In genomic region chr10:47025540-47026300, GRCh38 we compare ENCODE assay signal across 12 cellular contexts.
DNase-seq lines count a peak whose midpoint lies in the region; ATAC-seq and TF ChIP-seq lines count a peak whose summit lies in the region.
"Had no signal": no experiment of that assay in that cellular context is flagged by ENCODE, and none has a peak within 500 bp of the region (broad histone marks: within the 10 kb centered on the region; RNA-seq: fewer than 3 reads in every experiment).

No MANE protein-coding gene starts in this region.

- no peak overlapping the region for H3K27ac Mint-ChIP-seq in CD8-positive, alpha-beta memory T cell
- H3K27ac Mint-ChIP-seq: IgD-negative memory B cell had no signal

- BruUV-seq in Panc1 (replicated peaks; lab: Mats Ljungman, UMichigan), result no TSS peak

- intact Hi-C loops in Panc1 (cut with micrococcal nuclease; ENCODE audit: unreplicated experiment), result loop anchor here (2.0 kb wide), 1 partner anchor 287 kb away; no protein-coding TSS in a partner anchor
- intact Hi-C loops in sciatic nerve (cut with DNase I), result loop anchor here (2.0 kb wide), 1 partner anchor 287 kb away; no protein-coding TSS in a partner anchor

- CTCF ChIA-PET in Panc1 (lab: Charles Lee), result interaction anchor here (0.6 to 2.0 kb wide), 4 partner anchors 11 to 315 kb away, joined by 3 to 5 read pairs (median 4); no protein-coding TSS in a partner anchor
- CTCF ChIA-PET in CD8-positive, alpha-beta memory T cell (lab: Charles Lee), result interaction anchor here (0.9 to 6.2 kb wide), 16 partner anchors 9 to 333 kb away, joined by 3 to 95 read pairs (median 4); no protein-coding TSS in a partner anchor

- in situ Hi-C loops in Panc1 (cut with HindIII; ENCODE audit: low pct_unique_long_range_greater_than_20kb, low sequenced_read_pairs), result no loop called here

- POLR2A ChIA-PET in Panc1 (lab: Charles Lee), result no interaction called here
- POLR2A ChIA-PET in CD8-positive, alpha-beta memory T cell (lab: Charles Lee), result no interaction called here

- ATAC-seq in Panc1, result peak; percentile 18
- ATAC-seq in sciatic nerve, result peak; percentile 51

- peak; percentile 94 for DNase-seq in GM03348 (ENCODE audit: low spot score)
- no peak for DNase-seq in Panc1 (ENCODE audit: low read depth, low spot score)
- DNase-seq in fibroblast of pulmonary artery (ENCODE audit: low read depth), result peak; percentile 22
- peak; percentile 60 for DNase-seq in sciatic nerve (ENCODE audit: low spot score)
- no peak for DNase-seq in NCI-H1417 treated with DMSO at 0.1 percent for 48 hours (lab: John Stamatoyannopoulos, UW)
- DNase-seq in CD8-positive, alpha-beta memory T cell, result no peak
- no peak for DNase-seq in LoVo (ENCODE audit: low spot score)
- DNase-seq in DMS79 treated with DMSO at 0.1 percent for 48 hours (lab: John Stamatoyannopoulos, UW), result no peak
- DNase-seq: glutamatergic neuron had no signal

- H3K36me3 Mint-ChIP-seq in CD8-positive, alpha-beta memory T cell, result no peaks in the 10 kb centered on the region

- H3K9me3 ChIP-seq in Panc1 (ENCODE audit: control insufficient read depth, insufficient read depth, low read depth, low read length), result no peaks in the 10 kb centered on the region
- no peaks in the 10 kb centered on the region for H3K9me3 ChIP-seq in CD8-positive, alpha-beta memory T cell (ENCODE audit: low read length)
- H3K9me3 ChIP-seq: colonic mucosa had no signal

- no peaks in the 10 kb centered on the region for H3K36me3 ChIP-seq in Panc1 (ENCODE audit: control insufficient read depth, insufficient read depth, low read length)
- no peaks in the 10 kb centered on the region for H3K36me3 ChIP-seq in CD8-positive, alpha-beta memory T cell (ENCODE audit: insufficient read depth, low read length)
- H3K36me3 ChIP-seq: colonic mucosa had no signal

- no peaks in the 10 kb centered on the region for H3K4me1 ChIP-seq in Panc1 (ENCODE audit: control insufficient read depth, insufficient read depth, low read length)
- no peaks in the 10 kb centered on the region for H3K4me1 ChIP-seq in CD8-positive, alpha-beta memory T cell (ENCODE audit: insufficient read depth, low read length)
- H3K4me1 ChIP-seq: colonic mucosa had no signal

- peaks cover 6 to 7% of the 10 kb centered on the region in 2 donors for H3K27me3 Mint-ChIP-seq in CD8-positive, alpha-beta memory T cell
- H3K27me3 Mint-ChIP-seq: IgD-negative memory B cell had no signal

- no peaks in the 10 kb centered on the region for H3K9me3 Mint-ChIP-seq in CD8-positive, alpha-beta memory T cell
- H3K9me3 Mint-ChIP-seq: IgD-negative memory B cell had no signal

- H3K4me3 Mint-ChIP-seq in CD8-positive, alpha-beta memory T cell, result no peak overlapping the region
- H3K4me3 Mint-ChIP-seq: IgD-negative memory B cell had no signal

- no peak overlapping the region for H3K27ac ChIP-seq in Panc1 (ENCODE audit: low read length)
- H3K27ac ChIP-seq in CD8-positive, alpha-beta memory T cell (ENCODE audit: low read depth, low read length), result no peak overlapping the region
- H3K27ac ChIP-seq: colonic mucosa, VCaP had no signal

- no peak for TF ChIP-seq CTCF in Panc1 (IDR thresholded peaks at IDR 0.05)
- no peak for TF ChIP-seq CTCF in fibroblast of pulmonary artery (IDR thresholded peaks at IDR 0.05; ENCODE audit: low read length, missing control alignments)

- H3K4me3 ChIP-seq in Panc1 (ENCODE audit: low read depth in 2 of 2, low read length in 2 of 2) (no peak overlapping the region), fibroblast of pulmonary artery (replicated peaks; ENCODE audit: low read depth, low read length) (no peak overlapping the region)
- no peak overlapping the region for H3K4me3 ChIP-seq in CD8-positive, alpha-beta memory T cell (ENCODE audit: low read length)
- H3K4me3 ChIP-seq: colonic mucosa had no signal

- H3K27me3 ChIP-seq in Panc1 (ENCODE audit: control insufficient read depth, insufficient read depth, low read length), result no peaks in the 10 kb centered on the region
- no peaks in the 10 kb centered on the region for H3K27me3 ChIP-seq in CD8-positive, alpha-beta memory T cell (ENCODE audit: insufficient read depth, low read length, poor library complexity, severe bottlenecking)
- H3K27me3 ChIP-seq: colonic mucosa had no signal

- peaks cover 0 to 5% (median 0%) of the 10 kb centered on the region in 3 donors for H3K4me1 Mint-ChIP-seq in CD8-positive, alpha-beta memory T cell

Comparison
In these comparisons a context has a peak if more than half of its experiments do, and no peak if none do; other contexts are left out.
1. DNase-seq: peak in GM03348 (single experiment), fibroblast of pulmonary artery (single experiment) and sciatic nerve (single experiment); none in Panc1 (single experiment), NCI-H1417 treated with DMSO at 0.1 percent for 48 hours (single experiment), CD8-positive, alpha-beta memory T cell (0 of 5), LoVo (single experiment) and DMS79 treated with DMSO at 0.1 percent for 48 hours (single experiment).